ENCODE assay signal across 10 cellular contexts in genomic region chr22:39524089-39524752, GRCh38. TPM values are rescaled to one million over a fixed set of nuclear protein-coding genes. Genes with fewer than 3 reads are reported as not detected.
DNase-seq lines count a peak whose midpoint lies in the region; ATAC-seq, FAIRE-seq and TF ChIP-seq lines count a peak whose summit lies in the region.
"Had no signal": no experiment of that assay in that cellular context is flagged by ENCODE, and none has a peak within 500 bp of the region (broad histone marks: within the 10 kb centered on the region; RNA-seq: fewer than 3 reads in every experiment).

No MANE protein-coding gene starts in this region.

- H3K36me3 ChIP-seq in left ventricle myocardium inferior: peaks cover 47% of the 10 kb centered on the region
- H3K36me3 ChIP-seq in HepG2 (replicated peaks in 1 of 2; ENCODE audit: control insufficient read depth in 1 of 2, insufficient read depth in 2 of 2, low read length in 2 of 2): peaks cover 14 to 31% of the 10 kb centered on the region in 2 experiments; a peak in 4 of 5 replicates

- TF ChIP-seq POLR2A in HepG2 (IDR thresholded peaks at IDR 0.05; ENCODE audit: insufficient read depth in 1 of 2, low read depth in 2 of 2, low read length in 2 of 2): peak; percentile 44 to 74; a peak in 3 of 4 replicates

- H3K27ac ChIP-seq in left ventricle myocardium inferior (replicated peaks) (peak overlapping the region; percentile 99), right cardiac atrium (ENCODE audit: low read length) (no peak overlapping the region), HepG2 (ENCODE audit: extremely low read length, insufficient read depth, low read length) (peak overlapping the region; percentile 16)

- TF ChIP-seq RAD21 in HepG2 (CRISPR knock-in tag; IDR thresholded peaks at IDR 0.05): no peak

- peaks cover 32% of the 10 kb centered on the region for H3K79me2 ChIP-seq in HepG2 (ENCODE audit: insufficient read depth, low read length)

- H3K27ac Mint-ChIP-seq in activated B cell treated with CpG ODN at 0.5 μM for 24 hours: peak overlapping the region; percentile 67
- peak overlapping the region; percentile 83 for H3K27ac Mint-ChIP-seq in type B pancreatic cell

- no peak for FAIRE-seq in HepG2 (lab: Jason Lieb, UNC)
- FAIRE-seq: TTC549 had no signal

- H3K36me3 Mint-ChIP-seq in activated B cell treated with CpG ODN at 0.5 μM for 24 hours (ENCODE audit: low read depth) (peaks cover 72% of the 10 kb centered on the region), type B pancreatic cell (peaks cover 37% of the 10 kb centered on the region)

- in situ Hi-C loops in HepG2 (cut with HindIII; ENCODE audit: extremely low pct_ligation_motif_present, low pct_unique_long_range_greater_than_20kb): no loop called here

- peaks cover 67% of the 10 kb centered on the region for H4K20me1 ChIP-seq in HepG2 (ENCODE audit: insufficient read depth, low read length)

- no peak overlapping the region for H3K4me2 ChIP-seq in HepG2 (ENCODE audit: low read depth, low read length)

- CTCF ChIA-PET in activated B cell treated with CpG ODN at 0.5 μM for 24 hours (lab: Charles Lee): interaction anchor here (1.0 to 1.1 kb wide), 3 partner anchors 28 to 512 kb away, joined by 3 to 4 read pairs (median 3); no protein-coding TSS in a partner anchor
- CTCF ChIA-PET in HepG2 (lab: Yijun Ruan, JAX; ENCODE audit: low intra/inter-chr PET ratio, low total read pairs): no interaction called here

- BruUV-seq in HepG2 (replicated peaks; lab: Mats Ljungman, UMichigan): no TSS peak

- intact Hi-C loops in left ventricle myocardium inferior (cut with micrococcal nuclease): no loop called here
- intact Hi-C loops in right cardiac atrium (cut with DNase I): loop anchor here in 2 of 4 donors (5.0 to 10.0 kb wide), 3 partner anchors 119 to 207 kb away; partner anchors contain the start of genes RPL3 (in 1 of the 2) and SYNGR1 (in 1 of the 2)
- intact Hi-C loops in activated B cell treated with CpG ODN at 0.5 μM for 24 hours (cut with micrococcal nuclease): no loop called here
- intact Hi-C loops in HepG2 (cut with micrococcal nuclease; ENCODE audit: unreplicated experiment): no loop called here

- peak overlapping the region; percentile 7 for H3K4me3 Mint-ChIP-seq in activated B cell treated with CpG ODN at 0.5 μM for 24 hours
- peak overlapping the region; percentile 67 for H3K4me3 Mint-ChIP-seq in type B pancreatic cell

- peaks cover 79% of the 10 kb centered on the region for H3K4me1 Mint-ChIP-seq in activated B cell treated with CpG ODN at 0.5 μM for 24 hours
- peaks cover 50% of the 10 kb centered on the region for H3K4me1 Mint-ChIP-seq in type B pancreatic cell (ENCODE audit: unreplicated experiment)

- TF ChIP-seq CTCF in left ventricle myocardium inferior (IDR thresholded peaks at IDR 0.05; ENCODE audit: borderline replicate concordance): no peak
- no peak for TF ChIP-seq CTCF in activated B cell treated with CpG ODN at 0.5 μM for 24 hours (IDR thresholded peaks at IDR 0.05)
- TF ChIP-seq CTCF in HepG2 (CRISPR knock-in tag; IDR thresholded peaks at IDR 0.05): no peak
- TF ChIP-seq CTCF in type B pancreatic cell (conservative IDR thresholded peaks at IDR 0.05): no peak

- POLR2A ChIA-PET in activated B cell treated with CpG ODN at 0.5 μM for 24 hours (lab: Charles Lee): interaction anchor here (0.6 to 3.9 kb wide), 13 partner anchors 8 to 653 kb away, joined by 3 to 19 read pairs (median 4); partner anchors contain the start of genes MIEF1, RPL3 and RPS19BP1
- POLR2A ChIA-PET in HepG2 (lab: Yijun Ruan, JAX): interaction anchor here (0.6 to 11.2 kb wide), 10 partner anchors 8 to 520 kb away, joined by 3 to 167 read pairs (median 4); partner anchors contain the start of genes MIEF1 and RPS19BP1

- H3K4me3 ChIP-seq in left ventricle myocardium inferior (peak overlapping the region; percentile 92), right cardiac atrium (ENCODE audit: low read length) (no peak overlapping the region), HepG2 (replicated peaks in 1 of 3; ENCODE audit: insufficient read depth in 1 of 3, low read depth in 2 of 3, low read length in 3 of 3) (no peak overlapping the region)

- TF ChIP-seq EP300 in HepG2 (IDR thresholded peaks at IDR 0.05; ENCODE audit: low read depth in 2 of 2, low read length in 2 of 2): no peak
- no peak for TF ChIP-seq EP300 in HepG2 (CRISPR knock-in tag; IDR thresholded peaks at IDR 0.05; ENCODE audit: borderline replicate concordance)

- DNase-seq in left ventricle myocardium inferior (no peak), right cardiac atrium (no peak), activated B cell treated with CpG ODN at 0.5 μM for 24 hours (no peak), HepG2 (ENCODE audit: low spot score) (no peak), type B pancreatic cell (ENCODE audit: extremely low spot score, unreplicated experiment) (no peak)
- DNase-seq: DMS79 had no signal

- H3K9me3 ChIP-seq in left ventricle myocardium inferior (replicated peaks) (no peaks in the 10 kb centered on the region), right cardiac atrium (ENCODE audit: control insufficient read depth, low read length) (no peaks in the 10 kb centered on the region), HepG2 (ENCODE audit: low read length) (no peaks in the 10 kb centered on the region)

- no peak for ATAC-seq in right cardiac atrium
- no peak for ATAC-seq in activated B cell treated with CpG ODN at 0.5 μM for 24 hours (ENCODE audit: low read depth)
- peak; percentile 1; the same call in 1 of the 3 replicates for ATAC-seq in HepG2
- ATAC-seq in GM19035 (IDR thresholded peaks at IDR 0.05; ENCODE audit: unreplicated experiment): no peak
- no peak for ATAC-seq in HG03108 (IDR thresholded peaks at IDR 0.05; ENCODE audit: unreplicated experiment)
- ATAC-seq in GM18873 (IDR thresholded peaks at IDR 0.05; ENCODE audit: low FRiP score, unreplicated experiment): no peak

- H3K9ac ChIP-seq in HepG2 (ENCODE audit: insufficient read depth, low read depth, low read length): no peak overlapping the region

- WGBS in right cardiac atrium: 70% methylated on average over 13 of the region's 13 CpGs
- 95% methylated on average over 12 of the region's 13 CpGs for WGBS in HepG2 (ENCODE audit: low lambda C conversion rate)

- no peaks in the 10 kb centered on the region for H3K27me3 ChIP-seq in left ventricle myocardium inferior (ENCODE audit: low read depth)
- no peaks in the 10 kb centered on the region for H3K27me3 ChIP-seq in right cardiac atrium (ENCODE audit: control insufficient read depth, insufficient read depth)
- H3K27me3 ChIP-seq in HepG2 (ENCODE audit: control insufficient read depth in 1 of 2, insufficient read depth in 2 of 2, low read length in 2 of 2): no peaks in the 10 kb centered on the region; a peak in 1 of 5 replicates

- H3K9me3 Mint-ChIP-seq in activated B cell treated with CpG ODN at 0.5 μM for 24 hours (no peaks in the 10 kb centered on the region), type B pancreatic cell (no peaks in the 10 kb centered on the region)

- H3K4me1 ChIP-seq in left ventricle myocardium inferior (peaks cover 82% of the 10 kb centered on the region), right cardiac atrium (ENCODE audit: control insufficient read depth, insufficient read depth, low read length) (peaks cover 5% of the 10 kb centered on the region), HepG2 (ENCODE audit: insufficient read depth, low read length) (peaks cover 69% of the 10 kb centered on the region)

- H2AFZ ChIP-seq in HepG2 (ENCODE audit: low read length): no peak overlapping the region

- H3K27me3 Mint-ChIP-seq in activated B cell treated with CpG ODN at 0.5 μM for 24 hours: peaks cover 2% of the 10 kb centered on the region
- peaks cover 4% of the 10 kb centered on the region for H3K27me3 Mint-ChIP-seq in type B pancreatic cell

RNA-seq across cellular contexts. Expression of gene ATF4, which starts 3.9 kb away (rescaled TPM):
- total RNA-seq in left ventricle myocardium inferior: 193 TPM
- 100 to 1,000 TPM; 156 to 254 (median 177) TPM for total RNA-seq in right cardiac atrium
- polyA plus RNA-seq in right cardiac atrium: 244 TPM
- total RNA-seq in activated B cell treated with CpG ODN at 0.5 μM for 24 hours: 363 and 368 TPM in 2 replicates
- 442 and 486 TPM in 2 replicates for total RNA-seq in HepG2 (2016; rRNA removed; fragmentation: Illumina TruSeq; extraction: Trizol)
- total RNA-seq in HepG2 (2016; cell fraction: cytosol; rRNA removed; fragmentation: Illumina TruSeq; extraction: Trizol; ENCODE audit: low read depth): 489 and 519 TPM in 2 replicates
- 409 and 471 TPM in 2 replicates for total RNA-seq in HepG2 (2016; cell fraction: insoluble cytoplasmic fraction; rRNA removed; fragmentation: Illumina TruSeq; extraction: Trizol)
- total RNA-seq in HepG2 (2016; cell fraction: membrane; rRNA removed; fragmentation: Illumina TruSeq; extraction: Trizol): 1,028 and 1,060 TPM in 2 replicates
- total RNA-seq in HepG2 (2016; cell fraction: nucleus; rRNA removed; fragmentation: Illumina TruSeq; extraction: Trizol): 286 and 328 TPM in 2 replicates
- polyA plus RNA-seq in HepG2 (2011; rRNA removed): 1,157 and 1,297 TPM in 2 replicates
- polyA plus RNA-seq in HepG2 (2011; cell fraction: cytosol; rRNA removed): 1,218 and 1,254 TPM in 2 replicates
- polyA plus RNA-seq in HepG2 (2011; cell fraction: nucleus; rRNA removed): 1,279 and 1,395 TPM in 2 replicates
- 465 and 610 TPM in 2 replicates for polyA plus RNA-seq in HepG2 (2012)
- polyA plus RNA-seq in HepG2 (2016; cell fraction: cytosol; fragmentation: Illumina TruSeq; extraction: Trizol; ENCODE audit: low read depth): 745 and 811 TPM in 2 replicates
- 563 and 623 TPM in 2 replicates for polyA plus RNA-seq in HepG2 (2016; cell fraction: insoluble cytoplasmic fraction; fragmentation: Illumina TruSeq; extraction: Trizol; ENCODE audit: low read depth)
- polyA plus RNA-seq in HepG2 (2016; cell fraction: membrane; fragmentation: Illumina TruSeq; extraction: Trizol; ENCODE audit: low read depth): 1,265 and 1,282 TPM in 2 replicates
- polyA plus RNA-seq in HepG2 (2016; cell fraction: nucleus; fragmentation: Illumina TruSeq; extraction: Trizol; ENCODE audit: insufficient read depth, low read depth): 710 and 725 TPM in 2 replicates
- polyA minus RNA-seq in HepG2 (2011; rRNA and poly(A)+ RNA removed; ENCODE audit: low replicate concordance): 242 and 314 TPM in 2 replicates
- polyA minus RNA-seq in HepG2 (2011; cell fraction: cytosol; rRNA and poly(A)+ RNA removed): 175 and 193 TPM in 2 replicates
- polyA minus RNA-seq in HepG2 (2011; cell fraction: nucleus; rRNA and poly(A)+ RNA removed): 213 and 242 TPM in 2 replicates
- total RNA-seq in type B pancreatic cell (ENCODE audit: low replicate concordance): 315 and 398 TPM in 2 replicates

RNA-seq across cellular contexts. Expression of gene RPS19BP1, which starts 8.3 kb away (rescaled TPM):
- total RNA-seq in left ventricle myocardium inferior (59.3 TPM), right cardiac atrium (10 to 100 TPM; 55.1 to 75.5 (median 61.8) TPM), activated B cell treated with CpG ODN at 0.5 μM for 24 hours (67.7 and 79.0 TPM in 2 replicates), HepG2 (2016; rRNA removed; fragmentation: Illumina TruSeq; extraction: Trizol) (81.3 and 88.2 TPM in 2 replicates), type B pancreatic cell (ENCODE audit: low replicate concordance) (52.3 and 59.1 TPM in 2 replicates)
- polyA plus RNA-seq in right cardiac atrium (155 TPM), HepG2 (2011; rRNA removed) (44.3 and 47.8 TPM in 2 replicates)
- 128 and 142 TPM in 2 replicates for total RNA-seq in HepG2 (2016; cell fraction: cytosol; rRNA removed; fragmentation: Illumina TruSeq; extraction: Trizol; ENCODE audit: low read depth)
- total RNA-seq in HepG2 (2016; cell fraction: insoluble cytoplasmic fraction; rRNA removed; fragmentation: Illumina TruSeq; extraction: Trizol): 77.0 and 92.6 TPM in 2 replicates
- total RNA-seq in HepG2 (2016; cell fraction: membrane; rRNA removed; fragmentation: Illumina TruSeq; extraction: Trizol): 138 and 159 TPM in 2 replicates
- total RNA-seq in HepG2 (2016; cell fraction: nucleus; rRNA removed; fragmentation: Illumina TruSeq; extraction: Trizol): 32.9 and 36.8 TPM in 2 replicates
- 48.9 and 72.7 TPM in 2 replicates for polyA plus RNA-seq in HepG2 (2011; cell fraction: cytosol; rRNA removed)
- 39.6 and 43.4 TPM in 2 replicates for polyA plus RNA-seq in HepG2 (2011; cell fraction: nucleus; rRNA removed)
- polyA plus RNA-seq in HepG2 (2012): 22.5 and 32.4 TPM in 2 replicates
- polyA plus RNA-seq in HepG2 (2016; cell fraction: cytosol; fragmentation: Illumina TruSeq; extraction: Trizol; ENCODE audit: low read depth): 155 and 179 TPM in 2 replicates
- 84.3 and 101 TPM in 2 replicates for polyA plus RNA-seq in HepG2 (2016; cell fraction: insoluble cytoplasmic fraction; fragmentation: Illumina TruSeq; extraction: Trizol; ENCODE audit: low read depth)
- 130 and 146 TPM in 2 replicates for polyA plus RNA-seq in HepG2 (2016; cell fraction: membrane; fragmentation: Illumina TruSeq; extraction: Trizol; ENCODE audit: low read depth)
- 72.3 and 78.7 TPM in 2 replicates for polyA plus RNA-seq in HepG2 (2016; cell fraction: nucleus; fragmentation: Illumina TruSeq; extraction: Trizol; ENCODE audit: insufficient read depth, low read depth)
- 8.8 and 14.5 TPM in 2 replicates for polyA minus RNA-seq in HepG2 (2011; rRNA and poly(A)+ RNA removed; ENCODE audit: low replicate concordance)
- polyA minus RNA-seq in HepG2 (2011; cell fraction: cytosol; rRNA and poly(A)+ RNA removed): 7.8 and 8.0 TPM in 2 replicates
- polyA minus RNA-seq in HepG2 (2011; cell fraction: nucleus; rRNA and poly(A)+ RNA removed): 12.2 and 13.9 TPM in 2 replicates

RNA-seq across cellular contexts. Expression of gene MIEF1, which starts 22.1 kb away (rescaled TPM):
- total RNA-seq in left ventricle myocardium inferior: 15.5 TPM
- 10 to 100 TPM; 16.3 to 22.2 (median 18.7) TPM for total RNA-seq in right cardiac atrium
- polyA plus RNA-seq in right cardiac atrium: 9.0 TPM
- 38.2 and 41.3 TPM in 2 replicates for total RNA-seq in activated B cell treated with CpG ODN at 0.5 μM for 24 hours
- 34.8 and 41.4 TPM in 2 replicates for total RNA-seq in HepG2 (2016; rRNA removed; fragmentation: Illumina TruSeq; extraction: Trizol)
- total RNA-seq in HepG2 (2016; cell fraction: cytosol; rRNA removed; fragmentation: Illumina TruSeq; extraction: Trizol; ENCODE audit: low read depth): 5.5 and 6.5 TPM in 2 replicates
- 33.7 and 36.8 TPM in 2 replicates for total RNA-seq in HepG2 (2016; cell fraction: insoluble cytoplasmic fraction; rRNA removed; fragmentation: Illumina TruSeq; extraction: Trizol)
- total RNA-seq in HepG2 (2016; cell fraction: membrane; rRNA removed; fragmentation: Illumina TruSeq; extraction: Trizol): 22.9 and 23.9 TPM in 2 replicates
- 26.2 and 27.8 TPM in 2 replicates for total RNA-seq in HepG2 (2016; cell fraction: nucleus; rRNA removed; fragmentation: Illumina TruSeq; extraction: Trizol)
- polyA plus RNA-seq in HepG2 (2011; rRNA removed): 21.7 and 22.3 TPM in 2 replicates
- polyA plus RNA-seq in HepG2 (2011; cell fraction: cytosol; rRNA removed): 19.7 and 20.6 TPM in 2 replicates
- polyA plus RNA-seq in HepG2 (2011; cell fraction: nucleus; rRNA removed): 24.5 and 25.2 TPM in 2 replicates
- polyA plus RNA-seq in HepG2 (2012): 28.6 and 29.6 TPM in 2 replicates
- polyA plus RNA-seq in HepG2 (2016; cell fraction: cytosol; fragmentation: Illumina TruSeq; extraction: Trizol; ENCODE audit: low read depth): 2.6 and 3.1 TPM in 2 replicates
- polyA plus RNA-seq in HepG2 (2016; cell fraction: insoluble cytoplasmic fraction; fragmentation: Illumina TruSeq; extraction: Trizol; ENCODE audit: low read depth): 31.2 and 35.5 TPM in 2 replicates
- 11.4 and 11.8 TPM in 2 replicates for polyA plus RNA-seq in HepG2 (2016; cell fraction: membrane; fragmentation: Illumina TruSeq; extraction: Trizol; ENCODE audit: low read depth)
- 32.6 and 32.8 TPM in 2 replicates for polyA plus RNA-seq in HepG2 (2016; cell fraction: nucleus; fragmentation: Illumina TruSeq; extraction: Trizol; ENCODE audit: insufficient read depth, low read depth)
- polyA minus RNA-seq in HepG2 (2011; rRNA and poly(A)+ RNA removed; ENCODE audit: low replicate concordance): 36.4 and 63.8 TPM in 2 replicates
- 19.3 and 21.8 TPM in 2 replicates for polyA minus RNA-seq in HepG2 (2011; cell fraction: cytosol; rRNA and poly(A)+ RNA removed)
- 27.2 and 33.9 TPM in 2 replicates for polyA minus RNA-seq in HepG2 (2011; cell fraction: nucleus; rRNA and poly(A)+ RNA removed)
- total RNA-seq in type B pancreatic cell (ENCODE audit: low replicate concordance): 35.0 and 35.5 TPM in 2 replicates

RNA-seq across cellular contexts. Expression of gene CACNA1I, which starts 46.3 kb away (rescaled TPM):
- 0.05 TPM for total RNA-seq in left ventricle myocardium inferior
- total RNA-seq in right cardiac atrium: under 1 TPM in 1 of 4 donors, not detected in 3; 0.06 TPM
- polyA plus RNA-seq in right cardiac atrium: 0.07 TPM
- not detected in 2 replicates for total RNA-seq in activated B cell treated with CpG ODN at 0.5 μM for 24 hours
- total RNA-seq in HepG2 (2016; rRNA removed; fragmentation: Illumina TruSeq; extraction: Trizol): not detected in 2 replicates
- not detected in 2 replicates for total RNA-seq in HepG2 (2016; cell fraction: cytosol; rRNA removed; fragmentation: Illumina TruSeq; extraction: Trizol; ENCODE audit: low read depth)
- not detected in 2 replicates for total RNA-seq in HepG2 (2016; cell fraction: insoluble cytoplasmic fraction; rRNA removed; fragmentation: Illumina TruSeq; extraction: Trizol)
- not detected in 2 replicates for total RNA-seq in HepG2 (2016; cell fraction: membrane; rRNA removed; fragmentation: Illumina TruSeq; extraction: Trizol)
- total RNA-seq in HepG2 (2016; cell fraction: nucleus; rRNA removed; fragmentation: Illumina TruSeq; extraction: Trizol): not detected in 2 replicates
- polyA plus RNA-seq in HepG2 (2011; rRNA removed): not detected in 2 replicates
- polyA plus RNA-seq in HepG2 (2011; cell fraction: cytosol; rRNA removed): not detected in 2 replicates
- 0.02 TPM in 2 replicates for polyA plus RNA-seq in HepG2 (2011; cell fraction: nucleus; rRNA removed)
- 0.03 TPM in 1 of 2 replicates, not detected in the other for polyA plus RNA-seq in HepG2 (2012)
- not detected in 2 replicates for polyA plus RNA-seq in HepG2 (2016; cell fraction: cytosol; fragmentation: Illumina TruSeq; extraction: Trizol; ENCODE audit: low read depth)
- not detected in 2 replicates for polyA plus RNA-seq in HepG2 (2016; cell fraction: insoluble cytoplasmic fraction; fragmentation: Illumina TruSeq; extraction: Trizol; ENCODE audit: low read depth)
- not detected in 2 replicates for polyA plus RNA-seq in HepG2 (2016; cell fraction: membrane; fragmentation: Illumina TruSeq; extraction: Trizol; ENCODE audit: low read depth)
- polyA plus RNA-seq in HepG2 (2016; cell fraction: nucleus; fragmentation: Illumina TruSeq; extraction: Trizol; ENCODE audit: insufficient read depth, low read depth): not detected in 2 replicates
- polyA minus RNA-seq in HepG2 (2011; rRNA and poly(A)+ RNA removed; ENCODE audit: low replicate concordance): 0.04 and 0.05 TPM in 2 replicates
- polyA minus RNA-seq in HepG2 (2011; cell fraction: cytosol; rRNA and poly(A)+ RNA removed): not detected in 2 replicates
- polyA minus RNA-seq in HepG2 (2011; cell fraction: nucleus; rRNA and poly(A)+ RNA removed): not detected in 2 replicates
- 0.60 and 1.1 TPM in 2 replicates for total RNA-seq in type B pancreatic cell (ENCODE audit: low replicate concordance)
